ENCODE assay signal across 1 cellular context in genomic region chr10:97587183-97587582, GRCh38.
TF ChIP-seq lines count a peak whose summit lies in the region.

No MANE protein-coding gene starts in this region.

TF ChIP-seq in HepG2, 621 proteins besides CTCF, POLR2A, EP300 and RAD21:
- TF ChIP-seq ZNF770 (CRISPR knock-in tag; IDR thresholded peaks at IDR 0.05) (peak; percentile 69), ZNF121 (CRISPR knock-in tag; IDR thresholded peaks at IDR 0.05) (0 out of 2 replicates have a peak, but pooled peaks have one; percentile 28), ZNF317 (CRISPR knock-in tag; IDR thresholded peaks at IDR 0.05) (no peak)
TF ChIP-seq in HepG2: peak in this region for 2.
